Comparison of ENCODE assay signal across 16 cellular contexts in genomic region chr11:119935341-119935925, GRCh38.
A peak's percentile ranks its signal among the peaks of the same experiment; 100 is the strongest.
DNase-seq lines count a peak whose midpoint lies in the region; ATAC-seq lines count a peak whose summit lies in the region.
"Had no signal": no experiment of that assay in that cellular context is flagged by ENCODE, and none has a peak within 500 bp of the region (broad histone marks: within the 10 kb centered on the region; RNA-seq: fewer than 3 reads in every experiment).

No MANE protein-coding gene starts in this region.

- no peaks in the 10 kb centered on the region for H3K36me3 ChIP-seq in neuronal stem cell (replicated peaks in 1 of 2; ENCODE audit: control insufficient read depth in 2 of 2, insufficient read depth in 2 of 2, low read length in 2 of 2)
- H3K36me3 ChIP-seq: HAP-1 had no signal

- WGBS in neuronal stem cell (ENCODE audit: extremely low coverage in 2 of 2, insufficient read length in 2 of 2, insufficient replicate concordance in 1 of 2), 2 donors, result no CpG with 5 or more reads among the region's 7 CpGs

- H3K79me1 ChIP-seq in neuronal stem cell (ENCODE audit: low read depth, low read length), result no peaks in the 10 kb centered on the region

- no peak overlapping the region for H4K91ac ChIP-seq in neuronal stem cell (ENCODE audit: low read depth, low read length, poor library complexity)

- no peak overlapping the region for H2BK5ac ChIP-seq in neuronal stem cell (ENCODE audit: low read length)

- H3K4ac ChIP-seq in neuronal stem cell (ENCODE audit: low read length), result no peak overlapping the region

- no peak overlapping the region for H4K8ac ChIP-seq in neuronal stem cell (ENCODE audit: low read depth, low read length)

- H3K9ac ChIP-seq in neuronal stem cell (ENCODE audit: low read depth, low read length, poor library complexity), result no peak overlapping the region

- H2BK15ac ChIP-seq in neuronal stem cell (ENCODE audit: low read length), result no peak overlapping the region

- intact Hi-C loops in cardiac septum (cut with DNase I), result no loop called here

- no peak overlapping the region for H3K4me3 ChIP-seq in neuronal stem cell (ENCODE audit: low read length in 2 of 2)
- H3K4me3 ChIP-seq: HAP-1, K562, SK-N-MC had no signal

- H3K18ac ChIP-seq in neuronal stem cell (ENCODE audit: low read length), result no peak overlapping the region

- ATAC-seq in GM19328 (IDR thresholded peaks at IDR 0.05; ENCODE audit: unreplicated experiment) (no peak), HG03159 (IDR thresholded peaks at IDR 0.05; ENCODE audit: unreplicated experiment) (no peak)
- ATAC-seq: K562 had no signal

- no peak overlapping the region for H3K4me2 ChIP-seq in neuronal stem cell (ENCODE audit: insufficient read depth, low read length, poor library complexity, severe bottlenecking)

- peak overlapping the region; percentile 15 for H3K14ac ChIP-seq in neuronal stem cell (ENCODE audit: low read length)

- DNase-seq in NCI-H1694 (lab: John Stamatoyannopoulos, UW), result peak; percentile 0
- DNase-seq in NCI-H1694 treated with DMSO at 0.1 percent for 48 hours (lab: John Stamatoyannopoulos, UW), result no peak
- DNase-seq in caudate nucleus (lab: John Stamatoyannopoulos, UW), result peak in 39 of 61 donors; percentile 6 to 64 (median 33)
- no peak for DNase-seq in neuronal stem cell (ENCODE audit: low spot score)
- DNase-seq in superior temporal gyrus (ENCODE audit: extremely low spot score), result peak; percentile 56
- DNase-seq in cardiac septum (ENCODE audit: low spot score), result no peak
- DNase-seq: 8988T, GF-D8, NCI-H1417 treated with DMSO at 0.1 percent for 48 hours, NCI-H2029 treated with DMSO at 0.1 percent for 48 hours, Right ventricle myocardium superior had no signal

- peaks cover 0 to 2% of the 10 kb centered on the region in 2 donors for H3K4me1 ChIP-seq in neuronal stem cell (ENCODE audit: control insufficient read depth in 2 of 2, insufficient read depth in 1 of 2, low read depth in 1 of 2, low read length in 2 of 2)
- H3K4me1 ChIP-seq: HAP-1 had no signal

- no peaks in the 10 kb centered on the region for H3K9me3 ChIP-seq in neuronal stem cell (replicated peaks in 1 of 2; ENCODE audit: control insufficient read depth in 2 of 2, insufficient read depth in 1 of 2, low read depth in 1 of 2, low read length in 2 of 2)
- H3K9me3 ChIP-seq: HAP-1 had no signal

- no peak overlapping the region for H2BK120ac ChIP-seq in neuronal stem cell (ENCODE audit: low read depth, low read length)

- H3K27me3 ChIP-seq in neuronal stem cell (ENCODE audit: control insufficient read depth in 3 of 3, insufficient read depth in 3 of 3, low read depth in 1 of 3, low read length in 3 of 3), result peaks cover 0 to 4% (median 0%) of the 10 kb centered on the region in 3 experiments

- H3K27ac ChIP-seq in caudate nucleus (ENCODE audit: low read depth, low read length) (peak overlapping the region; percentile 31), neuronal stem cell (replicated peaks; ENCODE audit: low read length) (no peak overlapping the region)
- H3K27ac ChIP-seq: SK-N-MC had no signal

- H2AFZ ChIP-seq in neuronal stem cell (ENCODE audit: low read length), result no peak overlapping the region

- H2BK12ac ChIP-seq in neuronal stem cell (ENCODE audit: low read length), result no peak overlapping the region

- no peak overlapping the region for H3K23ac ChIP-seq in neuronal stem cell (ENCODE audit: low read depth, low read length, poor library complexity)

- H2AK5ac ChIP-seq in neuronal stem cell (ENCODE audit: low read depth, low read length), result no peak overlapping the region

Comparison
In these comparisons a context has a peak if more than half of its experiments do, and no peak if none do; other contexts are left out.
1. DNase-seq: peak in NCI-H1694 (single experiment), caudate nucleus (39 of 61) and superior temporal gyrus (single experiment); none in NCI-H1694 treated with DMSO at 0.1 percent for 48 hours (single experiment), neuronal stem cell (single experiment) and cardiac septum (single experiment).